In the genomic region with DNA sequence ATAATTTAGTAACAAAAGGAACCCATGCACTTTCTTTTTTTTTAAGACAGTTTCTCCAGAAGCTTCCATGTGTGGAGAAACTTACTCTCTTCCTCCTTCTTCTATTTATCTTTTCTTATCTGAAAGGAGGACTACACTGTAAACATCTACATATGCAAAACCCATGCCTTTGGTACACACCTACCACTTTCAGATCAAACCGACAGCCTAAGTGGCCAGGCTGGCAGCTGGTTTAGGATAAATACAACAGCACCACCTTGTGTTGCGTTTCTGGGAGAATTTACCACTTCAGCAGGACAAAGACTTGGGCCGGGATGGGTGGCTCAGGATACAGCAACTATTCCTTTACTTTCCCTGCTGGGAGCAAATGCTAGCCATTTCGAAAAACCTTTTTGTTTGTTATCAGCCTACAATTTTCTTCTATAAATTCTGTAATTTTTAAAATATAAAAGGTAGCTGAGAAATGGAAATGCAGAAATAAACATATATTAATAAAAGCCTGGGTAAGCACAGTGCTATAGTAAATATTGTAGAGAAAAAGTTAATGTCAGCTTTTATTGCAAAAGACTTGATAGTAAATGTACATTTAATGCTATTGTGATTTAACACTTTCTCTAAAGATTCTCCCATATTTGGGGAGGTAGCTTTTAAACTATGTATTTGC, we compare ENCODE assay signal across 8 cellular contexts.
A peak's percentile ranks its signal among the peaks of the same experiment; 100 is the strongest.
DNase-seq lines count a peak whose midpoint lies in the region; ATAC-seq and TF ChIP-seq lines count a peak whose summit lies in the region.

No MANE protein-coding gene starts in this region.

- CTCF ChIA-PET in Caco-2 (lab: Charles Lee), result interaction anchor here (1.2 to 1.7 kb wide), 4 partner anchors 81 to 180 kb away, joined by 3 to 11 read pairs (median 6); no protein-coding TSS in a partner anchor
- CTCF ChIA-PET in activated CD8-positive, alpha-beta T cell treated with anti-CD3 and anti-CD28 coated beads for 36 hours (lab: Charles Lee), result interaction anchor here (0.8 to 6.1 kb wide), 25 partner anchors 10 to 1138 kb away, joined by 3 to 60 read pairs (median 3); no protein-coding TSS in a partner anchor

- peaks cover 8% of the 10 kb centered on the region for H3K4me1 Mint-ChIP-seq in Caco-2 (ENCODE audit: low read depth, unreplicated experiment)
- H3K4me1 Mint-ChIP-seq in activated CD8-positive, alpha-beta T cell treated with anti-CD3 and anti-CD28 coated beads for 36 hours (ENCODE audit: low read depth), result peaks cover 21% of the 10 kb centered on the region

- no peaks in the 10 kb centered on the region for H3K27me3 Mint-ChIP-seq in Caco-2 (ENCODE audit: insufficient read depth, unreplicated experiment)
- H3K27me3 Mint-ChIP-seq in activated CD8-positive, alpha-beta T cell treated with anti-CD3 and anti-CD28 coated beads for 36 hours, result no peaks in the 10 kb centered on the region

- peak; percentile 65 for ATAC-seq in GM19468 (IDR thresholded peaks at IDR 0.05; ENCODE audit: extremely low read depth, unreplicated experiment)
- ATAC-seq in HG03571 (IDR thresholded peaks at IDR 0.05; ENCODE audit: unreplicated experiment), result peak; percentile 54
- ATAC-seq in activated CD8-positive, alpha-beta T cell treated with anti-CD3 and anti-CD28 coated beads for 36 hours, result peak; percentile 86

- peak overlapping the region; percentile 59 for H3K27ac Mint-ChIP-seq in Caco-2 (ENCODE audit: unreplicated experiment)
- peak overlapping the region; percentile 20 for H3K27ac Mint-ChIP-seq in activated CD8-positive, alpha-beta T cell treated with anti-CD3 and anti-CD28 coated beads for 36 hours

- POLR2A ChIA-PET in Caco-2 (lab: Charles Lee), result no interaction called here
- POLR2A ChIA-PET in activated CD8-positive, alpha-beta T cell treated with anti-CD3 and anti-CD28 coated beads for 36 hours (lab: Charles Lee), result interaction anchor here (0.6 kb wide), 1 partner anchor 247 kb away, joined by 3 read pairs; no protein-coding TSS in a partner anchor

- no peak overlapping the region for H3K4me3 Mint-ChIP-seq in Caco-2 (ENCODE audit: unreplicated experiment)
- H3K4me3 Mint-ChIP-seq in activated CD8-positive, alpha-beta T cell treated with anti-CD3 and anti-CD28 coated beads for 36 hours, result no peak overlapping the region

- no peaks in the 10 kb centered on the region for H3K9me3 ChIP-seq in Caco-2

- no peaks in the 10 kb centered on the region for H3K27me3 ChIP-seq in Caco-2 (replicated peaks; ENCODE audit: control insufficient read depth, insufficient read depth, low read length)

- BruUV-seq in Caco-2 (replicated peaks; lab: Mats Ljungman, UMichigan), result no TSS peak

- H3K36me3 ChIP-seq in Caco-2 (ENCODE audit: control insufficient read depth, insufficient read depth, low read length), result no peaks in the 10 kb centered on the region

- DNase-seq in Caco-2 (peak; percentile 83 to 85), NCI-H82 treated with DMSO at 0.1 percent for 48 hours (lab: John Stamatoyannopoulos, UW; ENCODE audit: unreplicated experiment) (peak; percentile 56), medulla oblongata (ENCODE audit: extremely low spot score) (peak; percentile 96)
- DNase-seq in activated CD8-positive, alpha-beta T cell treated with anti-CD3 and anti-CD28 coated beads for 36 hours, result peak; percentile 79
- DNase-seq in effector CD8-positive, alpha-beta T cell (lab: John Stamatoyannopoulos, UW), result peak; percentile 7
- peak; percentile 32 to 35 for DNase-seq in stimulated activated CD8-positive, alpha-beta memory T cell treated with anti-CD3 and anti-CD28 coated beads, Interleukin-15, amount 100 ng/mL, for 48 hours (ENCODE audit: low read depth in 2 of 2)

- H3K36me3 Mint-ChIP-seq in Caco-2 (ENCODE audit: insufficient read depth, unreplicated experiment), result no peaks in the 10 kb centered on the region
- no peaks in the 10 kb centered on the region for H3K36me3 Mint-ChIP-seq in activated CD8-positive, alpha-beta T cell treated with anti-CD3 and anti-CD28 coated beads for 36 hours (ENCODE audit: low read depth)

- H3K4me3 ChIP-seq in Caco-2 (ENCODE audit: low read depth, low read length), result no peak overlapping the region

- TF ChIP-seq CTCF in Caco-2 (IDR thresholded peaks at IDR 0.05; ENCODE audit: insufficient read depth in 1 of 2, low read depth in 1 of 2, low read length in 1 of 2, severe bottlenecking in 1 of 2, unreplicated experiment in 1 of 2), result peak; percentile 75 to 79
- peak; percentile 71 for TF ChIP-seq CTCF in activated CD8-positive, alpha-beta T cell treated with anti-CD3 and anti-CD28 coated beads for 36 hours (IDR thresholded peaks at IDR 0.05)

- peaks cover 10% of the 10 kb centered on the region for H3K4me1 ChIP-seq in Caco-2

- no peaks in the 10 kb centered on the region for H3K9me3 Mint-ChIP-seq in Caco-2 (ENCODE audit: unreplicated experiment)
- H3K9me3 Mint-ChIP-seq in activated CD8-positive, alpha-beta T cell treated with anti-CD3 and anti-CD28 coated beads for 36 hours, result no peaks in the 10 kb centered on the region

- intact Hi-C loops in Caco-2 (cut with micrococcal nuclease; ENCODE audit: unreplicated experiment), result loop anchor here (1.0 to 10.0 kb wide), 6 partner anchors 47 to 496 kb away; no protein-coding TSS in a partner anchor
- intact Hi-C loops in activated CD8-positive, alpha-beta T cell treated with anti-CD3 and anti-CD28 coated beads for 36 hours (cut with micrococcal nuclease), result loop anchor here (2.0 to 5.0 kb wide), 4 partner anchors 112 to 497 kb away; no protein-coding TSS in a partner anchor

Comparison
In these comparisons a context has a peak if more than half of its experiments do, and no peak if none do; other contexts are left out.
1. DNase-seq: peak in every context shown above with its lines; median percentile 96 in medulla oblongata; 84 in Caco-2; 79 in activated CD8-positive, alpha-beta T cell treated with anti-CD3 and anti-CD28 coated beads for 36 hours; 56 in NCI-H82 treated with DMSO at 0.1 percent for 48 hours; 34 in stimulated activated CD8-positive, alpha-beta memory T cell treated with anti-CD3 and anti-CD28 coated beads, Interleukin-15, amount 100 ng/mL, for 48 hours; 7 in effector CD8-positive, alpha-beta T cell.